8 cellular contexts compared by ENCODE assay signal in genomic region chr10:46786518-46787320, GRCh38.
DNase-seq lines count a peak whose midpoint lies in the region; ATAC-seq, FAIRE-seq and TF ChIP-seq lines count a peak whose summit lies in the region.
"Not testable (repeated sequence)": the region's sequence is repeated elsewhere in the genome, so short reads cannot be mapped to it uniquely, and the experiment has no call there.

No MANE protein-coding gene starts in this region.

- H3K4me2 ChIP-seq in keratinocyte (ENCODE audit: control insufficient read depth, extremely low read depth, insufficient read depth, low read depth, low read length) = peak overlapping the region; percentile 80

- not testable (repeated sequence) for H3K79me2 ChIP-seq in keratinocyte (ENCODE audit: control insufficient read depth, insufficient read depth, low read length)

- peak overlapping the region; percentile 87 for H2AFZ ChIP-seq in keratinocyte (ENCODE audit: control insufficient read depth, low read length)

- not testable (repeated sequence) for H3K36me3 ChIP-seq in keratinocyte (ENCODE audit: control insufficient read depth in 2 of 2, extremely low read depth in 1 of 2, insufficient read depth in 2 of 2, low read length in 2 of 2)

- H3K9ac ChIP-seq in keratinocyte (ENCODE audit: control insufficient read depth, extremely low read depth, insufficient read depth, low read length) = peak overlapping the region; percentile 71

- CTCF ChIA-PET in AG04449 (lab: Yijun Ruan, JAX) = not testable (repeated sequence)

- DNase-seq in AG04449 (ENCODE audit: low read depth, low spot score); keratinocyte (ENCODE audit: low read depth, low spot score): not testable (repeated sequence)
- DNase-seq in NCI-H2196 treated with DMSO at 0.1 percent for 48 hours (lab: John Stamatoyannopoulos, UW; ENCODE audit: unreplicated experiment) = peak; percentile 6
- DNase-seq in activated CD4-positive, alpha-beta T cell treated with anti-CD3 and anti-CD28 coated beads for 48 hours = peak; percentile 77
- peak; percentile 53 for DNase-seq in cerebellum (ENCODE audit: low spot score)

- TF ChIP-seq POLR2A in GM18951 (IDR thresholded peaks at IDR 0.05; ENCODE audit: extremely low read depth, insufficient read depth, insufficient read length) = peak; percentile 58

- dilution Hi-C loops in keratinocyte (cut with MboI; ENCODE audit: extremely low pct_ligation_motif_present, low sequenced_read_pairs) = not testable (repeated sequence)

- H3K4me1 ChIP-seq in keratinocyte (ENCODE audit: control insufficient read depth, extremely low read depth, insufficient read depth, low read length) = not testable (repeated sequence)

- TF ChIP-seq CTCF in AG04449 (IDR thresholded peaks at IDR 0.05; ENCODE audit: insufficient read depth, low read length, missing control alignments); keratinocyte (optimal IDR thresholded peaks at IDR 0.05 in 1 of 3, IDR thresholded peaks at IDR 0.05 in 1 of 3, conservative IDR thresholded peaks at IDR 0.05 in 1 of 3; ENCODE audit: extremely low read depth in 1 of 3, insufficient read depth in 2 of 3, low read length in 3 of 3): not testable (repeated sequence)

- H3K9me3 ChIP-seq in keratinocyte (ENCODE audit: control insufficient read depth, low read depth, low read length) = not testable (repeated sequence)

- H3K4me3 ChIP-seq in AG04449 (ENCODE audit: low read depth, low read length) (peak overlapping the region; percentile 70), keratinocyte (ENCODE audit: control insufficient read depth in 2 of 3, extremely low read depth in 1 of 3, insufficient read depth in 2 of 3, low read depth in 1 of 3, low read length in 3 of 3) (peak overlapping the region; percentile 63 to 71 (median 68)), skin epidermis (peak overlapping the region; percentile 31 to 62 (median 54))

- H4K20me1 ChIP-seq in keratinocyte (ENCODE audit: control insufficient read depth, extremely low read depth, insufficient read depth, low read length) = not testable (repeated sequence)

- not testable (repeated sequence) for FAIRE-seq in keratinocyte (lab: Jason Lieb, UNC)

- in situ Hi-C loops in GM18951 (cut with MboI; ENCODE audit: low sequenced_read_pairs, unreplicated experiment) = loop anchor here (5.0 kb wide), 1 partner anchor 766 kb away; no protein-coding TSS in a partner anchor

- peak overlapping the region; percentile 43 for H3K27ac ChIP-seq in keratinocyte (ENCODE audit: control insufficient read depth, insufficient read depth, low read length)
- H3K27ac ChIP-seq in skin epidermis = peak overlapping the region in 18 of 21 experiments; percentile 25 to 83 (median 68)

- ATAC-seq in HG03108 (IDR thresholded peaks at IDR 0.05; ENCODE audit: unreplicated experiment) = peak; percentile 60

- POLR2A ChIA-PET in AG04449 (lab: Yijun Ruan, JAX) = not testable (repeated sequence)

- H3K9me1 ChIP-seq in keratinocyte (ENCODE audit: control insufficient read depth, extremely low read depth, insufficient read depth, low read length) = not testable (repeated sequence)

- not testable (repeated sequence) for H3K27me3 ChIP-seq in keratinocyte (ENCODE audit: control insufficient read depth, extremely low read depth, insufficient read depth, low read length)
